8 cellular contexts compared by ENCODE assay signal in the genomic region with DNA sequence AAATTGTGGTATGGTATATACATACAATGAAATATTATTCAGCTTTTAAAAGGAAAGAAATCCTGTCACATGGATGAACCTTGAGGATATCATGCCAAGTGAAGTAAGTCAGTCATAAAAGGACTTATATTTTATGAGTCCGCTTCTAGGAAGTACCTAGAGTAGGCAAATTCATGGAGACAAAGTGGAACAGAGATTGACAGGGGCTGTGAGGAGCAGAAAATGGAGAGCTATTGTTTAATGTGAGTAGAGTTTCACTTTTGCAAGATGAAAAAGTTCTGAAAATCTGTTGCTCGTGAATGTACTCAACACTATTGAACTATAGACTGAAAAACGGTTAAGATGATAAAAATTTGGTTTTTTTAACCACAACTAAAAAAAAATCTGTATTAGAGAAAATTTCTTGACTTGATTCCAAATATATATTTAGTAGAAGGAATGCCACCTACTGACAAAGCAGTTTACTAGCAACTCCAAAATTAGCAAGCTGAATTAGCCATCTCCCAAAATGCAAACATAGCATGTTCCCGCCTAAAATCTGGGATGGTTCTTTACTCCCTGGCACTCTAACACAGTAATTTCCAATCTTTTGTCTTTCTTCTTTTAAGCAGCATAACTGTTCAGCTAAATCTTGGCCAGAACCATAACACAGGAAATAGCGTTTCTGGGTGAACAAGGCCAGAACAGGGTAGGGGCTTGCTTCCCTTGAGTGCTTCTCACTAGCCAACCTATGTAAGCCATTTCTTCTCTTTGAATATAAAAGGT. TPM values are rescaled to one million over a fixed set of nuclear protein-coding genes. Genes with fewer than 3 reads are reported as not detected.
DNase-seq lines count a peak whose midpoint lies in the region; ATAC-seq and TF ChIP-seq lines count a peak whose summit lies in the region.

No MANE protein-coding gene starts in this region.

- intact Hi-C loops in ovary (cut with DNase I): loop anchor here in 1 of 4 donors (10.0 kb wide), 1 partner anchor 293 kb away; no protein-coding TSS in a partner anchor

- TF ChIP-seq EP300 in ovary (IDR thresholded peaks at IDR 0.05): no peak

- TF ChIP-seq POLR2A in ovary (IDR thresholded peaks at IDR 0.05): no peak

- peak overlapping the region; percentile 95 for H3K4me3 ChIP-seq in NT2/D1 (ENCODE audit: insufficient read length, low read depth)
- H3K4me3 ChIP-seq in endocrine pancreas (ENCODE audit: control insufficient read depth, insufficient read depth, low read length): peak overlapping the region; percentile 91
- peak overlapping the region; percentile 76 for H3K4me3 ChIP-seq in ovary

- no peaks in the 10 kb centered on the region for H3K9me3 ChIP-seq in NT2/D1 (ENCODE audit: insufficient read depth, low read length)
- no peaks in the 10 kb centered on the region for H3K9me3 ChIP-seq in endocrine pancreas (ENCODE audit: control insufficient read depth, low read length)
- H3K9me3 ChIP-seq in ovary: no peaks in the 10 kb centered on the region

- no peak for DNase-seq in NT2/D1 (ENCODE audit: low read depth, low spot score)
- no peak for DNase-seq in ovary
- no peak for DNase-seq in AG08396 (ENCODE audit: low spot score)
- DNase-seq in NOMO-1 treated with dmso at 0.1 percent for 144 hours (lab: John Stamatoyannopoulos, UW; ENCODE audit: unreplicated experiment): no peak
- no peak for DNase-seq in putamen (ENCODE audit: low spot score)

- no peak for ATAC-seq in HG02938 (IDR thresholded peaks at IDR 0.05; ENCODE audit: unreplicated experiment)

- H3K4me1 ChIP-seq in NT2/D1 (ENCODE audit: insufficient read depth, insufficient read length) (no peaks in the 10 kb centered on the region), endocrine pancreas (ENCODE audit: control insufficient read depth, insufficient read depth, low read length) (no peaks in the 10 kb centered on the region), ovary (ENCODE audit: insufficient read depth) (peaks cover 7% of the 10 kb centered on the region)

- peak overlapping the region; percentile 98 for H3K9ac ChIP-seq in NT2/D1 (ENCODE audit: insufficient read length, low read depth)
- peak overlapping the region; percentile 80 for H3K9ac ChIP-seq in endocrine pancreas (ENCODE audit: control insufficient read depth, insufficient read depth, low read length)

- no peaks in the 10 kb centered on the region for H3K27me3 ChIP-seq in NT2/D1 (ENCODE audit: insufficient read depth, insufficient read length)
- no peaks in the 10 kb centered on the region for H3K27me3 ChIP-seq in endocrine pancreas (ENCODE audit: control insufficient read depth, insufficient read depth, low read length)
- H3K27me3 ChIP-seq in ovary: no peaks in the 10 kb centered on the region

- TF ChIP-seq CTCF in GM12872 (IDR thresholded peaks at IDR 0.05; ENCODE audit: insufficient read depth, low read depth, low read length) (peak; percentile 12; the same call in 1 of the 3 replicates), ovary (IDR thresholded peaks at IDR 0.05) (no peak)

- H3K36me3 ChIP-seq in NT2/D1 (ENCODE audit: insufficient read depth, insufficient read length, low read length): peaks cover 42% of the 10 kb centered on the region
- H3K36me3 ChIP-seq in endocrine pancreas (ENCODE audit: control insufficient read depth, insufficient read depth, low read length): peaks cover under 1% of the 10 kb centered on the region
- no peaks in the 10 kb centered on the region for H3K36me3 ChIP-seq in ovary

- H3K27ac ChIP-seq in ovary: no peak overlapping the region

- 16 to 19% (median 17%) methylated on average over 5 of the region's 5 CpGs for WGBS in ovary, 3 donors

RNA-seq across cellular contexts. Expression of a gene that starts 1.5 kb away (rescaled TPM):
- total RNA-seq in ovary: 10 to 100 TPM; 19.9 to 52.9 (median 32.6) TPM
- 10 to 100 TPM; 57.5 to 84.5 TPM for polyA plus RNA-seq in ovary

RNA-seq across cellular contexts. Expression of a gene that starts 2.2 kb away (rescaled TPM):
- 1 to 10 TPM in 2 of 7 donors, under 1 TPM in 2, not detected in 3; 0.87 to 2.2 (median 1.1) TPM for total RNA-seq in ovary
- 1 to 10 TPM in 1 of 2 donors, under 1 TPM in 1; 0.46 to 1.4 TPM for polyA plus RNA-seq in ovary

RNA-seq across cellular contexts. Expression of a gene that starts 30.0 kb away (rescaled TPM):
- total RNA-seq in ovary: 10 to 100 TPM; 25.7 to 38.3 (median 33.5) TPM
- 10 to 100 TPM; 33.0 to 58.9 TPM for polyA plus RNA-seq in ovary

RNA-seq across cellular contexts. Expression of a gene that starts 45.2 kb away (rescaled TPM):
- total RNA-seq in ovary: 10 to 100 TPM; 21.1 to 31.0 (median 28.5) TPM
- 10 to 100 TPM; 31.1 to 46.9 TPM for polyA plus RNA-seq in ovary

RNA-seq across cellular contexts. Expression of a gene that starts 46.0 kb away (rescaled TPM):
- total RNA-seq in ovary: 10 to 100 TPM in 5 of 7 donors, 1 to 10 TPM in 2; 7.2 to 31.6 (median 20.6) TPM
- polyA plus RNA-seq in ovary: 10 to 100 TPM; 12.8 to 16.5 TPM
